Comparison of ENCODE assay signal across 19 cellular contexts in the genomic region with DNA sequence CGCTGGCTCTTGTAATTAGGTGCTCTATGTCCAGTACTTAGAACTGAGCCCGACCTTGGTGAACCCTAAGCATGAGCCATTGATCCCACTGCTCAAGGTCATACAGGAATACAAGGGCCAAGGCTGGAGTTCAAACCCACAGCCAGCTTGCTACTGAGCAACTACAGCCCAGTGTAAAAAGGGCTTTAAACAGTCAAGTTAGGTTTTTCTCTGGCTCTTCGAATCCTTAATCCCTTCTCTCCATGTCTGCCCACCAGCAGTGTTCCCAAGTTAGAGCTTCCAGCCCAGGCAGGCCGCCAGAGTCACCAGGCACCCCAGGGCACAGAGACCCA.
"Had no signal": no experiment of that assay in that cellular context is flagged by ENCODE, and none has a peak within 500 bp of the region (broad histone marks: within the 10 kb centered on the region; RNA-seq: fewer than 3 reads in every experiment).

No MANE protein-coding gene starts in this region.

- DNase-seq: effector memory CD4-positive, alpha-beta T cell; foreskin keratinocyte; immature natural killer cell; left ventricle myocardium inferior; mesenchymal stem cell; midbrain; occipital lobe; pancreas; stimulated activated CD4-positive, alpha-beta T cell treated with anti-CD3 and anti-CD28 coated beads, Interleukin-15, amount 100 ng/mL, for 24 hours; stimulated activated CD4-positive, alpha-beta T cell treated with anti-CD3 and anti-CD28 coated beads, Interleukin-1b, Interleukin-23, amount 100 ng/mL, for 48 hours; stimulated activated CD4-positive, alpha-beta T cell treated with anti-CD3 and anti-CD28 coated beads, Interleukin-4, amount 100 ng/mL, for 4 hours; stimulated activated naive B cell treated with anti-CD40 and anti-IgM and Interleukin-4, amounts not matched to agents 10 μg/mL and 1 μg/mL and 100 μg/mL, for 72 hours; stimulated activated naive CD8-positive, alpha-beta T cell treated with anti-CD3 and anti-CD28 coated beads, Interleukin-15, amount 100 ng/mL, for 72 hours; substantia nigra; tibial artery had no signal

- H3K4me1 ChIP-seq: foreskin keratinocyte, left ventricle myocardium inferior, lower lobe of right lung, pancreas, right lobe of liver, spleen had no signal

- H3K4me3 ChIP-seq: left ventricle myocardium inferior, lower lobe of right lung, neural progenitor cell, pancreas, right lobe of liver, spleen, tibial artery had no signal

- H3K9ac ChIP-seq: neural progenitor cell had no signal

- H3K27ac ChIP-seq: foreskin keratinocyte, left ventricle myocardium inferior, lower lobe of right lung, neural progenitor cell, pancreas, right lobe of liver, spleen, tibial artery had no signal

- H3K27me3 ChIP-seq: neural progenitor cell, pancreas, right lobe of liver had no signal

- H3K4me2 ChIP-seq: neural progenitor cell had no signal

- H3K36me3 ChIP-seq: left ventricle myocardium inferior, lower lobe of right lung, neural progenitor cell, pancreas, right lobe of liver, spleen, tibial artery had no signal

- H3K9me3 ChIP-seq: lower lobe of right lung, pancreas, right lobe of liver, tibial artery had no signal

- H2AFZ ChIP-seq: neural progenitor cell had no signal
